1 cellular context compared by ENCODE assay signal in the genomic region with DNA sequence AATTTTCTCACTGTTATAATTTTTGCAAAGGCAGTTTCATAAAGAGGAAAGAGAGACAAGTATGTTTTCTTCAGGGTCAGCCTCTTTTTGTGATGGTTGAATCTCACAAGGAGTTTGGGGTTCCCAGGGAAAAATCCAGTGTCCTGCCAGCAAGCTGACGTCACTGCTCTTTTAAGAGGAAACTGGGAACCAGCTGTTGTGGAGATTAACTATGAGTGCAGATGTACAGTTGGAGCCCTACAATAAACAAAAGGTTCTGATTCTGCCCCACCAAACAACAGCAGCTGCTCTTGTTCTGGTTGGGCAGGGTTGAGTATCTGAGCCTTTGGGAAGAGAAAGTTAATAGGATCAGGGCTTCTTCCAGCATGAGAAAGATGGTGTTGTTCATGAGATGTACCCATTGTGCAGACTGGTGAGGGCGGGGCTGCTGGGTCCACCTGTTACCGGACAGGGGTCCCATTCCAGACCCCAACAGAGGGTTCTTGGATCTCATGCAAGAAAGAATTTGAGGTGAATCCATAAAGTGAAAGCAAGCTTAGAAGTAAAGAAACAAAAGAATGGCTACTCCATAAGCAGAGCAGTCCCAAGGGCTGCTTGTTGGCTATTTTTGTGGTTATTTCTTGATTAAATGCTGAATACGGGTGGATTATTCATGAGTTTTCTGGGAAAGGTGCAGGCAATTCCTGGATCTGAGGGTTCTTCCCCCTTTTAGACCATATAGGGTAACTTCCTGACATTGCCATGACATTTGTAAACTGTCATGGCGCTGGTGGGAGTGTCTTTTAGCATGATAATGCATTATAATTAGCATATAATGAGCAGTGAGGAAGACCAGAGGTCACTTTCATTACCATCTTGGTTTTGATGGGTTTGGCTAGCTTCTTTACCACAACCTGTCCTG.
TF ChIP-seq lines count a peak whose summit lies in the region.

No MANE protein-coding gene starts in this region.

TF ChIP-seq in K562, 482 proteins besides CTCF, POLR2A, EP300 and RAD21 (continued from another document):
- TF ChIP-seq, protein P1, sequence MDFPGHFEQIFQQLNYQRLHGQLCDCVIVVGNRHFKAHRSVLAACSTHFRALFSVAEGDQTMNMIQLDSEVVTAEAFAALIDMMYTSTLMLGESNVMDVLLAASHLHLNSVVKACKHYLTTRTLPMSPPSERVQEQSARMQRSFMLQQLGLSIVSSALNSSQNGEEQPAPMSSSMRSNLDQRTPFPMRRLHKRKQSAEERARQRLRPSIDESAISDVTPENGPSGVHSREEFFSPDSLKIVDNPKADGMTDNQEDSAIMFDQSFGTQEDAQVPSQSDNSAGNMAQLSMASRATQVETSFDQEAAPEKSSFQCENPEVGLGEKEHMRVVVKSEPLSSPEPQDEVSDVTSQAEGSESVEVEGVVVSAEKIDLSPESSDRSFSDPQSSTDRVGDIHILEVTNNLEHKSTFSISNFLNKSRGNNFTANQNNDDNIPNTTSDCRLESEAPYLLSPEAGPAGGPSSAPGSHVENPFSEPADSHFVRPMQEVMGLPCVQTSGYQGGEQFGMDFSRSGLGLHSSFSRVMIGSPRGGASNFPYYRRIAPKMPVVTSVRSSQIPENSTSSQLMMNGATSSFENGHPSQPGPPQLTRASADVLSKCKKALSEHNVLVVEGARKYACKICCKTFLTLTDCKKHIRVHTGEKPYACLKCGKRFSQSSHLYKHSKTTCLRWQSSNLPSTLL (IDR thresholded peaks at IDR 0.05) = no peak
- TF ChIP-seq CXXC5 (CRISPR knock-in tag; IDR thresholded peaks at IDR 0.05) (no peak), ZNF232 (CRISPR knock-in tag; IDR thresholded peaks at IDR 0.05) (no peak), FOXJ2 (tag; IDR thresholded peaks at IDR 0.05) (no peak), MGA (IDR thresholded peaks at IDR 0.05) (no peak), MCM7 (IDR thresholded peaks at IDR 0.05) (no peak), HNRNPL (IDR thresholded peaks at IDR 0.05; ENCODE audit: low read depth, low read length) (no peak), PTTG1 (tag; IDR thresholded peaks at IDR 0.05; ENCODE audit: low read depth) (no peak), KDM1A (IDR thresholded peaks at IDR 0.05) (peak; percentile 35 to 39; a peak in 1 of 4 replicates), E2F6 (IDR thresholded peaks at IDR 0.05; ENCODE audit: borderline replicate concordance in 1 of 2, extremely low read depth in 1 of 2, insufficient read depth in 1 of 2, insufficient read length in 1 of 2, low read depth in 1 of 2, low read length in 1 of 2, poor library complexity in 1 of 2, severe bottlenecking in 1 of 2) (no peak), ZFPM2 (CRISPR knock-in tag; IDR thresholded peaks at IDR 0.05) (0 out of 2 replicates have a peak, but pooled peaks have one; percentile 41), ATF1 (CRISPR knock-in tag; IDR thresholded peaks at IDR 0.05) (no peak), ATF1 (tag; IDR thresholded peaks at IDR 0.05) (peak; percentile 59; the same call in 1 of the 2 replicates), NRF1 (conservative IDR thresholded peaks at IDR 0.05 in 1 of 2, IDR thresholded peaks at IDR 0.05 in 1 of 2) (0 out of 4 replicates have a peak, but pooled peaks have one; percentile 25 to 44), TSC22D4 (tag; IDR thresholded peaks at IDR 0.05) (no peak), ZNF217 (CRISPR knock-in tag; IDR thresholded peaks at IDR 0.05) (no peak), PCBP2 (IDR thresholded peaks at IDR 0.05; ENCODE audit: low read depth, low read length, poor library complexity, severe bottlenecking) (no peak), RBM15 (IDR thresholded peaks at IDR 0.05; ENCODE audit: insufficient read depth, low read length) (no peak), HDAC6 (IDR thresholded peaks at IDR 0.05; ENCODE audit: low read depth, low read length) (no peak)
- TF ChIP-seq, protein P2, sequence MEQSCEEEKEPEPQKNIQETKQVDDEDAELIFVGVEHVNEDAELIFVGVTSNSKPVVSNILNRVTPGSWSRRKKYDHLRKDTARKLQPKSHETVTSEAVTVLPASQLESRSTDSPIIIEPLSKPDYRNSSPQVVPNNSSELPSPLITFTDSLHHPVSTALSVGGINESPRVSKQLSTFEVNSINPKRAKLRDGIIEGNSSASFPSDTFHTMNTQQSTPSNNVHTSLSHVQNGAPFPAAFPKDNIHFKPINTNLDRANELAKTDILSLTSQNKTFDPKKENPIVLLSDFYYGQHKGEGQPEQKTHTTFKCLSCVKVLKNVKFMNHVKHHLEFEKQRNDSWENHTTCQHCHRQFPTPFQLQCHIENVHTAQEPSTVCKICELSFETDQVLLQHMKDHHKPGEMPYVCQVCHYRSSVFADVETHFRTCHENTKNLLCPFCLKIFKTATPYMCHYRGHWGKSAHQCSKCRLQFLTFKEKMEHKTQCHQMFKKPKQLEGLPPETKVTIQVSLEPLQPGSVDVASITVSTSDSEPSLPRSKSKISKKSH (CRISPR knock-in tag; IDR thresholded peaks at IDR 0.05) = no peak
